ENCODE assay signal across 27 cellular contexts in the genomic region with DNA sequence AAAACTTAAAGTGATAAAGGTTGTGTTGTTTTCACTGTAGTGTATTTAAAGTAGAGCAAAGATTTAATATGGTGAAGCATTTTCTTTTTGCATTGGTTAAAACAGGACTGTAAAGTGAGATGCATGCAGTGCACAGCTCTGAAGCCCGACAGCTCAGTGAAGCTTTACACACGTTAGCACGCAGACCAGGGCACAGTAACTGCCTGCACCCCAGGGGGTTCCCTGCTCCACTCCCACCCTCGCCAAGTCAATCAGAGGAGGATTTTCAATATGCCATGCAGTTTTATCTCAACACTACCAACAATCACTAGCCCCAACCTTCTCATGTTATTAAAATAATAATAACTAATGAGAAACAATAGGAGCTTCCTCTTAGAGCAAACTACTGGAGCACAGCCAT. TPM values are rescaled to one million over a fixed set of nuclear protein-coding genes. Genes with fewer than 3 reads are reported as not detected.
"Had no signal": no experiment of that assay in that cellular context is flagged by ENCODE, and none has a peak within 500 bp of the region (broad histone marks: within the 10 kb centered on the region; RNA-seq: fewer than 3 reads in every experiment).

No MANE protein-coding gene starts in this region.

- H3K27me3 ChIP-seq: esophagus squamous epithelium, left lung, right lobe of liver had no signal

- H3K27ac ChIP-seq: epithelial cell of prostate, left lung, lower lobe of right lung, thoracic aorta had no signal

- ATAC-seq: mucosa of descending colon had no signal

- H3K9me3 Mint-ChIP-seq: activated CD4-positive, alpha-beta memory T cell treated with anti-CD3 and anti-CD28 coated beads, Interleukin-2, amount 10 ng/mL, durations not matched to agents 7 days and 5 days; activated CD4-positive, alpha-beta T cell treated with anti-CD3 and anti-CD28 coated beads, Interleukin-2, amount 10 ng/mL, durations not matched to agents 7 days and 5 days; activated naive CD4-positive, alpha-beta T cell treated with anti-CD3 and anti-CD28 coated beads, Interleukin-2, amount 50 U/mL, for 72 hours; activated T-cell treated with anti-CD3 and anti-CD28 coated beads, Interleukin-2, amount 50 U/mL, for 72 hours; nephron; WTC11 had no signal

- H3K27ac Mint-ChIP-seq: activated CD4-positive, alpha-beta memory T cell treated with anti-CD3 and anti-CD28 coated beads, Interleukin-2, amount 10 ng/mL, durations not matched to agents 7 days and 5 days; activated T-cell treated with anti-CD3 and anti-CD28 coated beads, Interleukin-2, amount 50 U/mL, for 72 hours; WTC11 had no signal

- H3K36me3 ChIP-seq: right lobe of liver, thoracic aorta had no signal

- H3K36me3 Mint-ChIP-seq: activated naive CD4-positive, alpha-beta T cell treated with anti-CD3 and anti-CD28 coated beads, Interleukin-2, amount 50 U/mL, for 72 hours had no signal

- H3K4me3 ChIP-seq: esophagus squamous epithelium, left lung, lower lobe of right lung, mucosa of descending colon, right lobe of liver, thoracic aorta had no signal

- H3K27me3 Mint-ChIP-seq: activated CD4-positive, alpha-beta memory T cell treated with anti-CD3 and anti-CD28 coated beads, Interleukin-2, amount 10 ng/mL, durations not matched to agents 7 days and 5 days; activated CD4-positive, alpha-beta T cell treated with anti-CD3 and anti-CD28 coated beads, Interleukin-2, amount 10 ng/mL, durations not matched to agents 7 days and 5 days had no signal

- H3K4me1 Mint-ChIP-seq: nephron had no signal

- H3K9me3 ChIP-seq: esophagus squamous epithelium, left lung, lower lobe of right lung, mucosa of descending colon, right lobe of liver, thoracic aorta had no signal

- DNase-seq: activated CD4-positive, alpha-beta memory T cell treated with anti-CD3 and anti-CD28 coated beads, Interleukin-2, amount 10 ng/mL, durations not matched to agents 7 days and 5 days; activated CD4-positive, alpha-beta T cell treated with anti-CD3 and anti-CD28 coated beads for 1 hour; activated CD4-positive, alpha-beta T cell treated with anti-CD3 and anti-CD28 coated beads, Interleukin-2, amount 10 ng/mL, durations not matched to agents 7 days and 5 days; activated naive CD4-positive, alpha-beta T cell; activated T-cell treated with anti-CD3 and anti-CD28 coated beads for 4 hours; activated T-cell treated with anti-CD3 and anti-CD28 coated beads, Interleukin-2, amount 50 U/mL, for 72 hours; dermis blood vessel endothelial cell; effector CD4-positive, alpha-beta T cell; esophagus squamous epithelium; foreskin melanocyte; left lung; lower lobe of right lung; mucosa of descending colon; right lobe of liver; stimulated activated CD4-positive, alpha-beta T cell treated with anti-CD3 and anti-CD28 coated beads, Interleukin-2, amount 100 ng/mL, for 48 hours; stimulated activated naive CD8-positive, alpha-beta T cell treated with anti-CD3 and anti-CD28 coated beads, Interleukin-15, Interleukin-2, amounts not matched to agents 100 U/mL and 50 U/mL, for 24 hours; trophoblast cell had no signal

- H3K4me3 Mint-ChIP-seq: activated CD4-positive, alpha-beta memory T cell treated with anti-CD3 and anti-CD28 coated beads, Interleukin-2, amount 10 ng/mL, durations not matched to agents 7 days and 5 days; activated CD4-positive, alpha-beta T cell treated with anti-CD3 and anti-CD28 coated beads, Interleukin-2, amount 10 ng/mL, durations not matched to agents 7 days and 5 days; activated T-cell treated with anti-CD3 and anti-CD28 coated beads, Interleukin-2, amount 50 U/mL, for 72 hours; nephron; WTC11 had no signal

RNA-seq across cellular contexts. Expression of a gene that starts 28.1 kb away (rescaled TPM):
- total RNA-seq: activated CD4-positive, alpha-beta memory T cell treated with anti-CD3 and anti-CD28 coated beads, Interleukin-2, amount 10 ng/mL, durations not matched to agents 7 days and 5 days; activated naive CD4-positive, alpha-beta T cell treated with anti-CD3 and anti-CD28 coated beads, Interleukin-2, amount 50 U/mL, for 72 hours; glomerular endothelial cell; lower lobe of right lung; mesenteric fat pad; osteocyte; posterior vena cava; skeletal muscle tissue; thoracic aorta had no signal
